In genomic region chr17:27348196-27348595, GRCh38 we compare ENCODE assay signal across 9 cellular contexts. TPM values are rescaled to one million over a fixed set of nuclear protein-coding genes. Genes with fewer than 3 reads are reported as not detected.
DNase-seq lines count a peak whose midpoint lies in the region; ATAC-seq and TF ChIP-seq lines count a peak whose summit lies in the region.
"Had no signal": no experiment of that assay in that cellular context is flagged by ENCODE, and none has a peak within 500 bp of the region (broad histone marks: within the 10 kb centered on the region; RNA-seq: fewer than 3 reads in every experiment).

No MANE protein-coding gene starts in this region.

- no peaks in the 10 kb centered on the region for H3K36me3 Mint-ChIP-seq in natural killer cell treated with Interleukin-12 subunit alpha and Interleukin-12 subunit beta and Interleukin-15 and Interleukin-18, amount 100 ng/mL, for 72 hours

- H3K4me2 ChIP-seq in BLaER1 treated with 17β-estradiol and CSF1 and Interleukin-3, amounts not matched to agents 10 nM and 100 nM, result peak overlapping the region; percentile 67 to 87 (median 76); a peak in 20 of 22 replicates
- H3K4me2 ChIP-seq in SK-N-SH, result no peak overlapping the region

- peaks cover 6% of the 10 kb centered on the region; the same call in 1 of the 2 replicates for H3K79me2 ChIP-seq in SK-N-SH (ENCODE audit: insufficient read depth)

- POLR2A ChIA-PET in SK-N-SH (lab: Yijun Ruan, JAX), result no interaction called here

- no peak for ATAC-seq in natural killer cell treated with Interleukin-12 subunit alpha and Interleukin-12 subunit beta and Interleukin-15 and Interleukin-18, amount 100 ng/mL, for 72 hours
- ATAC-seq in HG03469 (IDR thresholded peaks at IDR 0.05; ENCODE audit: unreplicated experiment), result no peak

- peak overlapping the region in 5 of 11 experiments; percentile 57 to 76 (median 69); a peak in 8 of 22 replicates for H3K27ac ChIP-seq in BLaER1 treated with 17β-estradiol and CSF1 and Interleukin-3, amounts not matched to agents 10 nM and 100 nM
- H3K27ac ChIP-seq in HL-60 (replicated peaks), result peak overlapping the region; percentile 54; the same call in 1 of the 2 replicates
- peak overlapping the region in 3 of 5 donors; percentile 69 to 89 (median 79) for H3K27ac ChIP-seq in adrenal gland
- no peak overlapping the region for H3K27ac ChIP-seq in SK-N-SH (ENCODE audit: low read depth in 2 of 2, low read length in 1 of 2)
- no peak overlapping the region for H3K27ac ChIP-seq in suprapubic skin

- H3K4me3 ChIP-seq in BLaER1 treated with 17β-estradiol and CSF1 and Interleukin-3, amounts not matched to agents 10 nM and 100 nM, result peak overlapping the region in 5 of 10 experiments; percentile 47 to 61 (median 53); a peak in 5 of 20 replicates
- H3K4me3 ChIP-seq in HL-60 (replicated peaks; ENCODE audit: insufficient read depth, low read length) (peak overlapping the region; percentile 38), adrenal gland (no peak overlapping the region), SK-N-SH (ENCODE audit: low read depth in 2 of 2, low read length in 1 of 2) (no peak overlapping the region), suprapubic skin (no peak overlapping the region)

- CTCF ChIA-PET in SK-N-SH (lab: Yijun Ruan, JAX), result interaction anchor here (0.6 to 1.0 kb wide), 3 partner anchors 112 to 306 kb away, joined by 3 to 4 read pairs (median 3); no protein-coding TSS in a partner anchor

- H4K20me1 ChIP-seq in BLaER1 treated with 17β-estradiol and CSF1 and Interleukin-3, amounts not matched to agents 10 nM and 100 nM, result no peaks in the 10 kb centered on the region
- H4K20me1 ChIP-seq in SK-N-SH (ENCODE audit: insufficient read depth), result no peaks in the 10 kb centered on the region

- DNase-seq in HL-60 (ENCODE audit: low read depth in 1 of 2, low spot score in 1 of 2) (no peak), adrenal gland (no peak), SK-N-SH (no peak), NAMALWA (ENCODE audit: low spot score) (no peak), suprapubic skin (ENCODE audit: low spot score in 2 of 2) (no peak)
- DNase-seq in natural killer cell treated with Interleukin-12 subunit alpha and Interleukin-12 subunit beta and Interleukin-15 and Interleukin-18, amount 100 ng/mL, for 72 hours (ENCODE audit: low spot score), result no peak
- DNase-seq: NCI-H1048 had no signal

- TF ChIP-seq CTCF in HL-60 (IDR thresholded peaks at IDR 0.05; ENCODE audit: insufficient read depth, low read length), result no peak
- no peak for TF ChIP-seq CTCF in adrenal gland (IDR thresholded peaks at IDR 0.05)
- no peak for TF ChIP-seq CTCF in SK-N-SH (IDR thresholded peaks at IDR 0.05)
- no peak for TF ChIP-seq CTCF in suprapubic skin (IDR thresholded peaks at IDR 0.05)

- H3K9ac ChIP-seq in BLaER1 treated with 17β-estradiol and CSF1 and Interleukin-3, amounts not matched to agents 10 nM and 100 nM, result peak overlapping the region in 3 of 11 experiments; percentile 71 to 74 (median 72); a peak in 7 of 22 replicates
- H3K9ac ChIP-seq in SK-N-SH, result no peak overlapping the region

- no peaks in the 10 kb centered on the region for H3K9me2 ChIP-seq in SK-N-SH

- H3K27ac Mint-ChIP-seq in natural killer cell treated with Interleukin-12 subunit alpha and Interleukin-12 subunit beta and Interleukin-15 and Interleukin-18, amount 100 ng/mL, for 72 hours, result peak overlapping the region; percentile 37 to 92

- H3K27me3 ChIP-seq in BLaER1 treated with 17β-estradiol and CSF1 and Interleukin-3, amounts not matched to agents 10 nM and 100 nM, result no peaks in the 10 kb centered on the region
- H3K27me3 ChIP-seq in HL-60 (ENCODE audit: insufficient read depth, poor library complexity, severe bottlenecking) (no peaks in the 10 kb centered on the region), adrenal gland (no peaks in the 10 kb centered on the region), SK-N-SH (ENCODE audit: insufficient read depth) (no peaks in the 10 kb centered on the region), suprapubic skin (no peaks in the 10 kb centered on the region)

- peaks cover 0 to 12% (median 5%) of the 10 kb centered on the region in 11 experiments; a peak in 7 of 22 replicates for H3K9me3 ChIP-seq in BLaER1 treated with 17β-estradiol and CSF1 and Interleukin-3, amounts not matched to agents 10 nM and 100 nM (replicated peaks in 1 of 11)
- H3K9me3 ChIP-seq in adrenal gland (replicated peaks in 1 of 3), result no peaks in the 10 kb centered on the region
- no peaks in the 10 kb centered on the region for H3K9me3 ChIP-seq in SK-N-SH
- no peaks in the 10 kb centered on the region for H3K9me3 ChIP-seq in suprapubic skin

- no peak for TF ChIP-seq RAD21 in SK-N-SH (IDR thresholded peaks at IDR 0.05; ENCODE audit: low read length)

- 67 to 84% (median 76%) methylated on average over 2 of the region's 2 CpGs for WGBS in adrenal gland, 4 donors
- WGBS in SK-N-SH (ENCODE audit: low lambda C conversion rate), result 90% methylated on average over 2 of the region's 2 CpGs
- 70% methylated on average over 2 of the region's 2 CpGs for WGBS in suprapubic skin

- peaks cover 47 to 49% of the 10 kb centered on the region in 2 donors for H3K4me1 Mint-ChIP-seq in natural killer cell treated with Interleukin-12 subunit alpha and Interleukin-12 subunit beta and Interleukin-15 and Interleukin-18, amount 100 ng/mL, for 72 hours (ENCODE audit: low read depth in 2 of 2)

- H3K27me3 Mint-ChIP-seq in natural killer cell treated with Interleukin-12 subunit alpha and Interleukin-12 subunit beta and Interleukin-15 and Interleukin-18, amount 100 ng/mL, for 72 hours, result no peaks in the 10 kb centered on the region

- no peaks in the 10 kb centered on the region for H3K36me3 ChIP-seq in BLaER1 treated with 17β-estradiol and CSF1 and Interleukin-3, amounts not matched to agents 10 nM and 100 nM
- H3K36me3 ChIP-seq in adrenal gland (replicated peaks in 1 of 2), result no peaks in the 10 kb centered on the region
- peaks cover 0 to 8% of the 10 kb centered on the region in 2 experiments for H3K36me3 ChIP-seq in SK-N-SH (replicated peaks in 1 of 2; ENCODE audit: control insufficient read depth in 1 of 2, insufficient read depth in 2 of 2, low read length in 1 of 2)
- H3K36me3 ChIP-seq in suprapubic skin, result no peaks in the 10 kb centered on the region

- peaks cover 5% of the 10 kb centered on the region for H3F3A ChIP-seq in SK-N-SH (replicated peaks; ENCODE audit: insufficient read depth)

- peak overlapping the region; percentile 60 for H3K4me3 Mint-ChIP-seq in natural killer cell treated with Interleukin-12 subunit alpha and Interleukin-12 subunit beta and Interleukin-15 and Interleukin-18, amount 100 ng/mL, for 72 hours

- H3K9me3 Mint-ChIP-seq in natural killer cell treated with Interleukin-12 subunit alpha and Interleukin-12 subunit beta and Interleukin-15 and Interleukin-18, amount 100 ng/mL, for 72 hours, result no peaks in the 10 kb centered on the region

- H3K4me1 ChIP-seq in BLaER1 treated with 17β-estradiol and CSF1 and Interleukin-3, amounts not matched to agents 10 nM and 100 nM, result peaks cover 43 to 71% (median 64%) of the 10 kb centered on the region in 10 experiments
- H3K4me1 ChIP-seq in adrenal gland (replicated peaks in 1 of 2), result peaks cover 7 to 25% of the 10 kb centered on the region in 2 donors
- peaks cover 6 to 8% of the 10 kb centered on the region in 2 experiments; a peak in 2 of 4 replicates for H3K4me1 ChIP-seq in SK-N-SH (ENCODE audit: control insufficient read depth in 1 of 2, insufficient read depth in 2 of 2, low read depth in 1 of 2, low read length in 1 of 2)
- peaks cover 26% of the 10 kb centered on the region for H3K4me1 ChIP-seq in suprapubic skin

- no peak overlapping the region for H2AFZ ChIP-seq in SK-N-SH (ENCODE audit: low read depth)

- intact Hi-C loops in adrenal gland (cut with DNase I), result no loop called here

- no peak for TF ChIP-seq POLR2A in adrenal gland (IDR thresholded peaks at IDR 0.05)
- TF ChIP-seq POLR2A in suprapubic skin (IDR thresholded peaks at IDR 0.05), result no peak

- TF ChIP-seq EP300 in SK-N-SH (IDR thresholded peaks at IDR 0.05; ENCODE audit: borderline replicate concordance in 1 of 2, low read depth in 1 of 2, low read length in 1 of 2) (no peak), suprapubic skin (IDR thresholded peaks at IDR 0.05) (no peak)

TF ChIP-seq in SK-N-SH, 30 proteins besides CTCF, POLR2A, EP300 and RAD21:
- TF ChIP-seq ELF1 (IDR thresholded peaks at IDR 0.05), result no peak
- TF ChIP-seq PBX3 (IDR thresholded peaks at IDR 0.05), result no peak
- no peak for TF ChIP-seq NRF1 (IDR thresholded peaks at IDR 0.05; ENCODE audit: low read depth, low read length)
- TF ChIP-seq CHD2 (IDR thresholded peaks at IDR 0.05; ENCODE audit: low read length, partially characterized antibody), result no peak
- no peak for TF ChIP-seq RFX5 (IDR thresholded peaks at IDR 0.05; ENCODE audit: low read length)
- TF ChIP-seq RXRA (IDR thresholded peaks at IDR 0.05; ENCODE audit: borderline replicate concordance, low read depth), result no peak
- no peak for TF ChIP-seq TAF1 (IDR thresholded peaks at IDR 0.05; ENCODE audit: borderline replicate concordance, low read depth, low read length)
- TF ChIP-seq MEF2A (IDR thresholded peaks at IDR 0.05; ENCODE audit: borderline replicate concordance, low read depth), result no peak
- TF ChIP-seq YY1 (IDR thresholded peaks at IDR 0.05; ENCODE audit: low read depth), result no peak
- no peak for TF ChIP-seq TCF12 (IDR thresholded peaks at IDR 0.05)
- TF ChIP-seq EZH2phosphoT487 (IDR thresholded peaks at IDR 0.05; ENCODE audit: borderline replicate concordance, low read depth), result no peak
- no peak for TF ChIP-seq GATA2 (CRISPR knock-in tag; IDR thresholded peaks at IDR 0.05)
- no peak for TF ChIP-seq RCOR1 (IDR thresholded peaks at IDR 0.05; ENCODE audit: low read length)

RNA-seq across cellular contexts. Expression of gene WSB1, which starts 54.3 kb away (rescaled TPM):
- total RNA-seq in adrenal gland (100 to 1,000 TPM in 4 of 8 donors, 10 to 100 TPM in 4; 27.5 to 147 (median 100) TPM), suprapubic skin (100 to 1,000 TPM in 1 of 4 donors, 10 to 100 TPM in 3; 38.5 to 206 (median 57.2) TPM)
- polyA plus RNA-seq in adrenal gland (10 to 100 TPM; 51.0 to 77.5 (median 76.7) TPM), SK-N-SH (2012; rRNA removed) (204 and 261 TPM in 2 replicates)
- 100 to 1,000 TPM; 129 to 174 TPM for total RNA-seq in natural killer cell treated with Interleukin-12 subunit alpha and Interleukin-12 subunit beta and Interleukin-15 and Interleukin-18, amount 100 ng/mL, for 72 hours
- polyA plus RNA-seq in SK-N-SH (2012; cell fraction: cytosol; rRNA removed), result 68.2 and 73.8 TPM in 2 replicates
- 1,761 and 2,017 TPM in 2 replicates for polyA plus RNA-seq in SK-N-SH (2012; cell fraction: nucleus; rRNA removed)

Comparison
In these comparisons a context has a peak if more than half of its experiments do, and no peak if none do; other contexts are left out.
1. H3K27ac ChIP-seq: peak in HL-60 (single experiment) and adrenal gland (3 of 5); none in SK-N-SH (0 of 2) and suprapubic skin (single experiment).